8 cellular contexts compared by ENCODE assay signal in the genomic region with DNA sequence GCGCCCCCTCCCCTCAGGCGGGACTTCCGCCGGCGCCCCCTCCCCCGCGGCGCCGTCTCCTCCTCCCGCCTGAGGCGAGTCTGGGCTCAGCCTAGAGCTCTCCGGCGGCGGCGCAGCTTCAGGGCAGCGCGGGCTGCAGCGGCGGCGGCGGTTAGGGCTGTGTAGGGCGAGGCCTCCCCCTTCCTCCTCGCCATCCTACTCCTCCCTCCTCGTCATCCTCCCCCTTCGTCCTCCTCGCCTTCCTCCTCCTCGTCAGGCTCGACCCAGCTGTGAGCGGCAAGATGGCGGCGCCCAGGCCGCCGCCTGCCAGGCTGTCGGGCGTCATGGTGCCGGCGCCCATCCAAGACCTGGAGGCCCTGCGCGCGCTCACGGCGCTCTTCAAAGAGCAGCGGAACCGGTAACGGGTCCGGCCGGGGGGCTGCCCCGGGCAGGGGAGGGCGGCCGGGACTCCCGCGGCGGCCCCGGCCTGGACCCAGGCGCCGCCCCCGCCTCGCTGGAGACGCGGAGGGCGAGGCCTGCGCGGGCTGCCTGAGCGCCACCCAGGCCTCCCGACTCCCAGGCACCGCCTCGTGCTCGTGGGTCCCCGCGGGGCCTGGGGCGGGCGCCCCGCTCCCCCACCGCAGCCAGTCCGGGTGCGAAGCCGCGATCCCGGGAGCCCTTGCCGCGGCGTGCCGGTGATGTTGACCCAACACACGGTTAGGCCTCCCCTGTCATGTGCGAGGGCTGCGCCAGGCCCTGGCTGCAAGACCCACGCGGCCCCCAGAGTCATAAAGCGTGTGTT. TPM values are rescaled to one million over a fixed set of nuclear protein-coding genes. Genes with fewer than 3 reads are reported as not detected.
A peak's percentile ranks its signal among the peaks of the same experiment; 100 is the strongest.
DNase-seq lines count a peak whose midpoint lies in the region; ATAC-seq, FAIRE-seq and TF ChIP-seq lines count a peak whose summit lies in the region.

A gene with protein sequence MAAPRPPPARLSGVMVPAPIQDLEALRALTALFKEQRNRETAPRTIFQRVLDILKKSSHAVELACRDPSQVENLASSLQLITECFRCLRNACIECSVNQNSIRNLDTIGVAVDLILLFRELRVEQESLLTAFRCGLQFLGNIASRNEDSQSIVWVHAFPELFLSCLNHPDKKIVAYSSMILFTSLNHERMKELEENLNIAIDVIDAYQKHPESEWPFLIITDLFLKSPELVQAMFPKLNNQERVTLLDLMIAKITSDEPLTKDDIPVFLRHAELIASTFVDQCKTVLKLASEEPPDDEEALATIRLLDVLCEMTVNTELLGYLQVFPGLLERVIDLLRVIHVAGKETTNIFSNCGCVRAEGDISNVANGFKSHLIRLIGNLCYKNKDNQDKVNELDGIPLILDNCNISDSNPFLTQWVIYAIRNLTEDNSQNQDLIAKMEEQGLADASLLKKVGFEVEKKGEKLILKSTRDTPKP (plus strand): TSS at position 52 of the 781 bp plus-strand sequence. CDS start 230 bp downstream, at position 282.

- H3K4me2 ChIP-seq in A549, result peak within 1 kb of the TSS; percentile 93

- DNase-seq in A549 (ENCODE audit: low read depth in 1 of 2, low spot score in 1 of 2), result peak; percentile 38 to 66
- DNase-seq in NOMO-1 treated with DMSO at 0.1 percent for 48 hours (lab: John Stamatoyannopoulos, UW; ENCODE audit: unreplicated experiment), result peak; percentile 66
- DNase-seq in activated CD8-positive, alpha-beta memory T cell treated with anti-CD3 and anti-CD28 coated beads for 48 hours (ENCODE audit: low read depth in 2 of 3, low spot score in 2 of 3), result peak; percentile 25 to 46 (median 43)
- peak; percentile 94 for DNase-seq in endodermal cell
- DNase-seq in mesenteric fat pad (ENCODE audit: low spot score), result no peak
- DNase-seq in stimulated activated CD8-positive, alpha-beta memory T cell treated with anti-CD3 and anti-CD28 coated beads, Interleukin-12 subunit alpha, Interleukin-12 subunit beta, amount 100 ng/mL, for 4 hours (ENCODE audit: low read depth), result peak; percentile 65

- H3K27me3 ChIP-seq in endodermal cell (ENCODE audit: control insufficient read depth, insufficient read depth, low read length, poor library complexity, severe bottlenecking), result no peaks in the 10 kb centered on the region

- H3K4me1 Mint-ChIP-seq in endodermal cell, result peaks cover 17% of the 10 kb centered on the region

- ATAC-seq in A549, result peak; percentile 83 to 88
- peak; percentile 67 for ATAC-seq in GM18907 (IDR thresholded peaks at IDR 0.05; ENCODE audit: unreplicated experiment)
- ATAC-seq in HG03460 (IDR thresholded peaks at IDR 0.05; ENCODE audit: unreplicated experiment), result peak; percentile 58

- TF ChIP-seq CTCF in A549 (IDR thresholded peaks at IDR 0.05), result no peak
- TF ChIP-seq CTCF in endodermal cell (conservative IDR thresholded peaks at IDR 0.05), result no peak

- CTCF ChIA-PET in A549 (lab: Yijun Ruan, JAX), result interaction anchor here (0.6 kb wide), 1 partner anchor 12 kb away, joined by 3 read pairs; no protein-coding TSS in a partner anchor

- peaks cover 10% of the 10 kb centered on the region for H3K36me3 Mint-ChIP-seq in endodermal cell (ENCODE audit: low read depth)

- peak; percentile 49; the same call in 1 of the 2 replicates for TF ChIP-seq POLR2A in A549 (IDR thresholded peaks at IDR 0.05; ENCODE audit: low read length)

- POLR2A ChIA-PET in A549 (lab: Yijun Ruan, JAX), result interaction anchor here (1.0 to 1.2 kb wide), 4 partner anchors 14 to 38 kb away, joined by 3 to 7 read pairs (median 4); no protein-coding TSS in a partner anchor

- 2% methylated on average over 18 of the region's 89 CpGs for WGBS in A549 (ENCODE audit: missing lambda C conversion rate)
- WGBS in endodermal cell (ENCODE audit: insufficient coverage in 1 of 2, insufficient read length in 1 of 2), 2 experiments, result 0% methylated on average over 32 to 89 of the region's 89 CpGs

- H3K27ac ChIP-seq in A549 (peak within 1 kb of the TSS; percentile 100), endodermal cell (ENCODE audit: low read depth, low read length) (peak within 1 kb of the TSS; percentile 90)

- H3K9me3 Mint-ChIP-seq in endodermal cell, result no peaks in the 10 kb centered on the region

- H3K27me3 Mint-ChIP-seq in endodermal cell (ENCODE audit: insufficient read depth), result peaks cover 3% of the 10 kb centered on the region

- peaks cover 4% of the 10 kb centered on the region for H3K36me3 ChIP-seq in endodermal cell (ENCODE audit: control insufficient read depth, insufficient read depth, low read length)

- peaks cover 38% of the 10 kb centered on the region for H3K4me1 ChIP-seq in A549
- no peaks in the 10 kb centered on the region for H3K4me1 ChIP-seq in endodermal cell (ENCODE audit: control insufficient read depth, insufficient read depth, low read length)

- H3K4me3 ChIP-seq in A549, result peak within 1 kb of the TSS; percentile 95
- H3K4me3 ChIP-seq in endodermal cell (ENCODE audit: low read length), result peak within 1 kb of the TSS; percentile 92

- no peak for FAIRE-seq in A549 (lab: Jason Lieb, UNC)

- H3K4me3 Mint-ChIP-seq in endodermal cell, result peak within 1 kb of the TSS; percentile 86

- peak within 1 kb of the TSS; percentile 89 for H3K27ac Mint-ChIP-seq in endodermal cell

- TF ChIP-seq RAD21 in A549 (conservative IDR thresholded peaks at IDR 0.05 in 1 of 2, IDR thresholded peaks at IDR 0.05 in 1 of 2), result no peak; a peak in 1 of 5 replicates

- no peaks in the 10 kb centered on the region for H3K9me3 ChIP-seq in A549
- H3K9me3 ChIP-seq in endodermal cell (ENCODE audit: control insufficient read depth, low read length), result no peaks in the 10 kb centered on the region

- TF ChIP-seq EP300 in A549 (IDR thresholded peaks at IDR 0.05), result no peak

- peak within 1 kb of the TSS; percentile 80 for H3K9ac ChIP-seq in endodermal cell (ENCODE audit: extremely low read depth, low read length, poor library complexity, severe bottlenecking)

TF ChIP-seq in A549, 52 proteins besides CTCF, POLR2A, EP300 and RAD21:
- TF ChIP-seq JUN (IDR thresholded peaks at IDR 0.05), result peak in 1 of 2 experiments; percentile 75; a peak in 2 of 5 replicates
- TF ChIP-seq GATA3 (IDR thresholded peaks at IDR 0.05; ENCODE audit: borderline replicate concordance), result 0 out of 2 replicates have a peak, but pooled peaks have one; percentile 7
- 0 out of 2 replicates have a peak, but pooled peaks have one; percentile 49 for TF ChIP-seq HOXB13 (CRISPR knock-in tag; IDR thresholded peaks at IDR 0.05; ENCODE audit: low read depth)
- no peak for TF ChIP-seq NFE2L2 (conservative IDR thresholded peaks at IDR 0.05; ENCODE audit: low read length)
- TF ChIP-seq KDM5A (IDR thresholded peaks at IDR 0.05), result 0 out of 2 replicates have a peak, but pooled peaks have one; percentile 43
- TF ChIP-seq ZC3H11A (IDR thresholded peaks at IDR 0.05), result no peak
- TF ChIP-seq PHF8 (IDR thresholded peaks at IDR 0.05; ENCODE audit: borderline replicate concordance, low read depth), result peak; percentile 22
- TF ChIP-seq, protein P1, sequence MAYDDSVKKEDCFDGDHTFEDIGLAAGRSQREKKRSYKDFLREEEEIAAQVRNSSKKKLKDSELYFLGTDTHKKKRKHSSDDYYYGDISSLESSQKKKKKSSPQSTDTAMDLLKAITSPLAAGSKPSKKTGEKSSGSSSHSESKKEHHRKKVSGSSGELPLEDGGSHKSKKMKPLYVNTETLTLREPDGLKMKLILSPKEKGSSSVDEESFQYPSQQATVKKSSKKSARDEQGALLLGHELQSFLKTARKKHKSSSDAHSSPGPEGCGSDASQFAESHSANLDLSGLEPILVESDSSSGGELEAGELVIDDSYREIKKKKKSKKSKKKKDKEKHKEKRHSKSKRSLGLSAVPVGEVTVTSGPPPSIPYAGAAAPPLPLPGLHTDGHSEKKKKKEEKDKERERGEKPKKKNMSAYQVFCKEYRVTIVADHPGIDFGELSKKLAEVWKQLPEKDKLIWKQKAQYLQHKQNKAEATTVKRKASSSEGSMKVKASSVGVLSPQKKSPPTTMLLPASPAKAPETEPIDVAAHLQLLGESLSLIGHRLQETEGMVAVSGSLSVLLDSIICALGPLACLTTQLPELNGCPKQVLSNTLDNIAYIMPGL (CRISPR knock-in tag; IDR thresholded peaks at IDR 0.05; ENCODE audit: borderline replicate concordance), result no peak
- peak; percentile 75; the same call in 1 of the 2 replicates for TF ChIP-seq MYC (IDR thresholded peaks at IDR 0.05; ENCODE audit: borderline replicate concordance, low read length)
- TF ChIP-seq, protein P2, sequence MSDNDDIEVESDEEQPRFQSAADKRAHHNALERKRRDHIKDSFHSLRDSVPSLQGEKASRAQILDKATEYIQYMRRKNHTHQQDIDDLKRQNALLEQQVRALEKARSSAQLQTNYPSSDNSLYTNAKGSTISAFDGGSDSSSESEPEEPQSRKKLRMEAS (IDR thresholded peaks at IDR 0.05), result peak; percentile 78
- TF ChIP-seq, protein P3, sequence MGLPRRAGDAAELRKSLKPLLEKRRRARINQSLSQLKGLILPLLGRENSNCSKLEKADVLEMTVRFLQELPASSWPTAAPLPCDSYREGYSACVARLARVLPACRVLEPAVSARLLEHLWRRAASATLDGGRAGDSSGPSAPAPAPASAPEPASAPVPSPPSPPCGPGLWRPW (IDR thresholded peaks at IDR 0.05), result no peak
- TF ChIP-seq TP53 (CRISPR knock-in tag; IDR thresholded peaks at IDR 0.05), result no peak
- TF ChIP-seq, protein P4, sequence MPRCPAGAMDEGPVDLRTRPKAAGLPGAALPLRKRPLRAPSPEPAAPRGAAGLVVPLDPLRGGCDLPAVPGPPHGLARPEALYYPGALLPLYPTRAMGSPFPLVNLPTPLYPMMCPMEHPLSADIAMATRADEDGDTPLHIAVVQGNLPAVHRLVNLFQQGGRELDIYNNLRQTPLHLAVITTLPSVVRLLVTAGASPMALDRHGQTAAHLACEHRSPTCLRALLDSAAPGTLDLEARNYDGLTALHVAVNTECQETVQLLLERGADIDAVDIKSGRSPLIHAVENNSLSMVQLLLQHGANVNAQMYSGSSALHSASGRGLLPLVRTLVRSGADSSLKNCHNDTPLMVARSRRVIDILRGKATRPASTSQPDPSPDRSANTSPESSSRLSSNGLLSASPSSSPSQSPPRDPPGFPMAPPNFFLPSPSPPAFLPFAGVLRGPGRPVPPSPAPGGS (IDR thresholded peaks at IDR 0.05), result 0 out of 3 replicates have a peak, but pooled peaks have one; percentile 25
- 0 out of 2 replicates have a peak, but pooled peaks have one; percentile 53 for TF ChIP-seq HOXB5 (CRISPR knock-in tag; IDR thresholded peaks at IDR 0.05)

RNA-seq across cellular contexts. Expression of the gene that starts here (rescaled TPM):
- polyA plus RNA-seq in A549 (2011; rRNA removed) (281 and 378 TPM in 2 replicates), A549 (2017; fragmentation: RNase III; extraction: RNeasy Plus Mini Kit Qiagen cat#74134 plus additional on column Dnase treatment) (126 to 142 TPM (median 129 TPM) in 3 replicates)
- polyA plus RNA-seq in A549 (2012; cell fraction: cytosol; rRNA removed), result 103 and 107 TPM in 2 replicates
- polyA plus RNA-seq in A549 (2012; cell fraction: nucleus; rRNA removed), result 24.1 and 54.9 TPM in 2 replicates
- polyA minus RNA-seq in A549 (2011; rRNA and poly(A)+ RNA removed), result 298 and 349 TPM in 2 replicates
- total RNA-seq in endodermal cell (100 to 1,000 TPM; 223 to 266 TPM), mesenteric fat pad (107 TPM)
- 276 TPM for polyA plus RNA-seq in endodermal cell (2013, experiment 1 of 2)
- polyA plus RNA-seq in endodermal cell (2013, experiment 2 of 2), result 252 TPM
